ENCODE assay signal across 8 cellular contexts in genomic region chr4:158172558-158173258, GRCh38. TPM values are rescaled to one million over a fixed set of nuclear protein-coding genes. Genes with fewer than 3 reads are reported as not detected.
DNase-seq lines count a peak whose midpoint lies in the region; ATAC-seq and TF ChIP-seq lines count a peak whose summit lies in the region.

TSS of gene GASK1B (minus strand) at chr4:158173025. CDS start at chr4:158171375, 1,650 bp downstream.

- CTCF ChIA-PET in PC-3 (lab: Charles Lee): interaction anchor here (0.6 kb wide), 3 partner anchors 177 to 1496 kb away, joined by 3 read pairs; no protein-coding TSS in a partner anchor

- TF ChIP-seq CTCF in PC-3 (conservative IDR thresholded peaks at IDR 0.05; ENCODE audit: low read depth, low read length): peak; percentile 78

- POLR2A ChIA-PET in PC-3 (lab: Charles Lee; ENCODE audit: unreplicated experiment): interaction anchor here (0.5 kb wide), 1 partner anchor 78 kb away, joined by 4 read pairs; no protein-coding TSS in a partner anchor

- H3K79me2 ChIP-seq in PC-3 (ENCODE audit: low read length): no peaks in the 10 kb centered on the region

- H3K4me1 ChIP-seq in PC-3 (ENCODE audit: insufficient read depth, low read length) (peaks cover 28% of the 10 kb centered on the region), endocrine pancreas (ENCODE audit: control insufficient read depth, insufficient read depth, low read length) (no peaks in the 10 kb centered on the region), aorta (ENCODE audit: control insufficient read depth in 1 of 2, insufficient read depth in 2 of 2, low read length in 2 of 2) (peaks cover 5 to 12% of the 10 kb centered on the region in 2 donors)

- WGBS in aorta, 2 donors: 1% methylated on average over 11 of the region's 11 CpGs

- H3K36me3 ChIP-seq in PC-3 (ENCODE audit: low read depth, low read length) (no peaks in the 10 kb centered on the region), endocrine pancreas (ENCODE audit: control insufficient read depth, insufficient read depth, low read length) (no peaks in the 10 kb centered on the region), aorta (ENCODE audit: control insufficient read depth in 1 of 2, insufficient read depth in 2 of 2, low read length in 1 of 2) (no peaks in the 10 kb centered on the region)

- intact Hi-C loops in PC-3 (cut with micrococcal nuclease) (loop anchor here (1.0 to 10.0 kb wide), 3 partner anchors 77 to 958 kb away; no protein-coding TSS in a partner anchor), aorta (cut with DNase I) (loop anchor here (5.0 to 10.0 kb wide), 6 partner anchors 35 to 948 kb away; partner anchors contain the start of genes GRIA2 (in 1 of the 2) and TMEM144 (in 1 of the 2))

- H3K4me2 ChIP-seq in PC-3 (ENCODE audit: low read length): peak within 1 kb of the TSS; percentile 87

- H3F3A ChIP-seq in PC-3 (ENCODE audit: low read length, unreplicated experiment): no peaks in the 10 kb centered on the region

- DNase-seq in DMS 273 (lab: John Stamatoyannopoulos, UW; ENCODE audit: unreplicated experiment) (peak; percentile 51), DMS 273 treated with DMSO at 0.1 percent for 48 hours (lab: John Stamatoyannopoulos, UW) (no peak), PC-3 (peak; percentile 70), mesenteric fat pad (ENCODE audit: low spot score) (no peak), aorta (no peak)
- no peak for DNase-seq in stimulated activated CD4-positive, alpha-beta T cell treated with anti-CD3 and anti-CD28 coated beads, Interleukin-2, amount 100 ng/mL, for 24 hours

- no peaks in the 10 kb centered on the region for H4K20me1 ChIP-seq in PC-3 (ENCODE audit: low read length)

- H3K4me3 ChIP-seq in PC-3 (ENCODE audit: low read length) (peak within 1 kb of the TSS; percentile 66), endocrine pancreas (ENCODE audit: control insufficient read depth, insufficient read depth, low read length) (peak within 1 kb of the TSS; percentile 3), aorta (ENCODE audit: low read length in 2 of 2) (peak within 1 kb of the TSS; percentile 89 to 97)

- H3K27ac ChIP-seq in PC-3 (ENCODE audit: low read length) (no peak within 1 kb of the TSS), aorta (ENCODE audit: low read depth in 1 of 2, low read length in 2 of 2) (peak within 1 kb of the TSS; percentile 92 to 99)

- no TSS peak for BruUV-seq in PC-3 (replicated peaks; lab: Mats Ljungman, UMichigan)

- H2AFZ ChIP-seq in PC-3 (ENCODE audit: low read length): peak within 1 kb of the TSS; percentile 75

- ATAC-seq in HG03378 (IDR thresholded peaks at IDR 0.05; ENCODE audit: unreplicated experiment): peak; percentile 65
- peak; percentile 10; the same call in 1 of the 2 replicates for ATAC-seq in PC-3
- ATAC-seq in aorta (ENCODE audit: low FRiP score): peak; percentile 53

- H3K9me3 ChIP-seq in PC-3 (ENCODE audit: low read length): no peaks in the 10 kb centered on the region
- no peaks in the 10 kb centered on the region for H3K9me3 ChIP-seq in endocrine pancreas (ENCODE audit: control insufficient read depth, low read length)
- no peaks in the 10 kb centered on the region for H3K9me3 ChIP-seq in aorta (ENCODE audit: control insufficient read depth, low read length)

- no peaks in the 10 kb centered on the region for H3K27me3 ChIP-seq in PC-3 (ENCODE audit: low read length)
- H3K27me3 ChIP-seq in endocrine pancreas (ENCODE audit: control insufficient read depth, insufficient read depth, low read length): no peaks in the 10 kb centered on the region
- H3K27me3 ChIP-seq in aorta (ENCODE audit: control insufficient read depth in 1 of 2, insufficient read depth in 2 of 2, low read length in 1 of 2): no peaks in the 10 kb centered on the region

- H3K9ac ChIP-seq in PC-3 (ENCODE audit: low read length): peak within 1 kb of the TSS; percentile 10; the same call in 1 of the 2 replicates
- H3K9ac ChIP-seq in endocrine pancreas (ENCODE audit: control insufficient read depth, insufficient read depth, low read length): no peak within 1 kb of the TSS

- no peaks in the 10 kb centered on the region for H3K9me2 ChIP-seq in PC-3 (replicated peaks; ENCODE audit: low read length)

RNA-seq across cellular contexts. Expression of gene GASK1B, which starts in this region (rescaled TPM):
- total RNA-seq in PC-3 (2014; rRNA removed) (0.46 and 0.51 TPM in 2 replicates), mesenteric fat pad (81.6 TPM), aorta (100 to 1,000 TPM; 116 to 173 TPM)
- polyA plus RNA-seq in aorta: 10 to 100 TPM; 28.5 to 62.5 TPM

Comparison
In these comparisons a context has a peak if more than half of its experiments do, and no peak if none do; other contexts are left out.
1. RNA of gene GASK1B (total RNA-seq): 116 to 173 TPM in aorta and 81.6 TPM in mesenteric fat pad (single experiment); 0.46 to 0.51 TPM in PC-3; every median in the first group is over 10 times any median in the second.
2. Peak in DNase-seq, ATAC-seq, H3K4me3 ChIP-seq, H3K9ac ChIP-seq and H3K4me2 ChIP-seq in PC-3; RNA of the gene not detected or under 1 TPM.
3. ATAC-seq: peak in every context shown above with its lines; median percentile 65 in HG03378; 53 in aorta; 10 in PC-3.
4. H3K4me3 ChIP-seq: peak in every context shown above with its lines; median percentile 93 in aorta; 66 in PC-3; 3 in endocrine pancreas.